19 cellular contexts compared by ENCODE assay signal in the genomic region with DNA sequence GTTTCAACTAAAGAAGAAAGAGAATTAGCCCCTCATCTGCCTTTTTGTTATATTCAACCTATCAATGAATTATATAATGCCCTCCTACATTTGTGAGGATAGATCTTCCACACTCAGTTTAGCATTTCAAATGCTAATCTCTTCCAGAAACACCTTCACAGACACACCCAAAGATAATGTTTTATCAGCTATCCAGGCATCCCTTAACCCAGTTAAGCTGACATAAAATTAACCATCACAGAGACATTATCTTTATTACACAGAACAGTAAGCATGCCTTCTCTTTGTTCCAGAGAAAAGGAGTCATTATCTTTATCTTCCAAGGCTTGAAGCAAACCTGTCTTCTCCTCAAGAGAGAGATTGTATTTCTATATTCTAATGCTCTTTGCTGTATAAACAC. TPM values are rescaled to one million over a fixed set of nuclear protein-coding genes. Genes with fewer than 3 reads are reported as not detected.
"Had no signal": no experiment of that assay in that cellular context is flagged by ENCODE, and none has a peak within 500 bp of the region (broad histone marks: within the 10 kb centered on the region; RNA-seq: fewer than 3 reads in every experiment).

No MANE protein-coding gene starts in this region.

- H3K27me3 ChIP-seq: ovary, sigmoid colon, spleen, suprapubic skin, tibial artery, upper lobe of right lung had no signal

- H3K4me1 ChIP-seq: left ventricle myocardium inferior, sigmoid colon, spleen, suprapubic skin, tibial artery, upper lobe of right lung had no signal

- H3K9me3 ChIP-seq: mucosa of descending colon, ovary, sigmoid colon, thoracic aorta, tibial artery, upper lobe of right lung had no signal

- H3K36me3 ChIP-seq: left ventricle myocardium inferior, ovary, sigmoid colon, spleen, suprapubic skin, thoracic aorta, tibial artery, upper lobe of right lung had no signal

- DNase-seq: islet precursor cell; left ventricle myocardium inferior; midbrain; mucosa of descending colon; naive thymus-derived CD4-positive, alpha-beta T cell; ovary; retina; right cardiac atrium; sigmoid colon; small intestine; spleen; stimulated activated CD4-positive, alpha-beta T cell treated with anti-CD3 and anti-CD28 coated beads, Interleukin-4, amount 100 ng/mL, for 24 hours; stimulated activated naive CD4-positive, alpha-beta T cell; tibial artery; trophoblast cell; upper lobe of right lung had no signal

- H3K4me3 ChIP-seq: left ventricle myocardium inferior, lung, mucosa of descending colon, ovary, sigmoid colon, spleen, suprapubic skin, thoracic aorta, tibial artery, upper lobe of right lung had no signal

- H3K27ac ChIP-seq: left ventricle myocardium inferior, ovary, sigmoid colon, spleen, suprapubic skin, thoracic aorta, tibial artery, upper lobe of right lung had no signal

RNA-seq across cellular contexts. Expression of gene PCDH20, which starts 53.1 kb away (rescaled TPM):
- polyA plus RNA-seq: naive thymus-derived CD4-positive, alpha-beta T cell had no signal
